ENCODE assay signal across 1 cellular context in the genomic region with DNA sequence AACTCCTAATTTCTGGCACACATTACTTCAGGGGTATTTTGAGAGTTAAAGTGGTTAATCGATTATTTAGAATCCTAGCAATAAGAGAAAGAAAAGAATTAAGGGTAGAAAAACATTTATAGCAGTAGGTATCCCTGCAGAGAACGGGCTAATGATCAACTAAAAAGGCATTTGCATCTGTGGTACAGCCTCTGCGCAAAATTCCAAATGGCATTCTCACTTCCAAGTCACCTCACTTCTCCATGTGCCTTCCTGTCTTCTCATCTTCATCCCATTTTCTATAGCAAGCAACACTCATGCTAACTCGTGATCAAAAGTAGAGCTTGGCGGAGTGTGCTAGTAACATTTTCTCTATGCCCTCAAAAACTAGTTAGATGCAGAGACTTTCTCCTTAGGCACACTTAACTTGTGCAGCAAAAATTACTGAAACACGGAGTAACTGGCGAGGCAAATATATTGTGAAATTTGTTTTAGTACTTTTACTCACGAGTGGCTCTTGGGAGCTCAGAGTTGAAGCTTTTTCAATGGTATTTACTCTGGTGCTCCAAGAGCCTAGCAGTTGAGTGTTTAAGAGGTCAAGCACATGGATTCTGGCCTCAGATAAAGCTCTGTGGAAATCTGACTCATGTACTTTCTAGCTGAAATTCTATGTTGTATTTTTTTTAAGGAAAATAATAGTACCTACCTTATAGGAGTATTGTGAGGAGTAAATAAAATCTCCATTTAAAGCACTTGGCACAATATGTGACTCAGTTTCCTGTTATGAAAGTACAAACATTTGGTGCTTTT.
TF ChIP-seq lines count a peak whose summit lies in the region.

No MANE protein-coding gene starts in this region.

TF ChIP-seq in IMR-90, 13 proteins besides CTCF, POLR2A, EP300 and RAD21 (continued from another document):
- TF ChIP-seq BHLHE40 (IDR thresholded peaks at IDR 0.05; ENCODE audit: low read depth, low read length) (no peak), CHD1 (IDR thresholded peaks at IDR 0.05; ENCODE audit: low read depth, low read length) (no peak), RCOR1 (IDR thresholded peaks at IDR 0.05; ENCODE audit: insufficient replicate concordance, low read length) (no peak), MAZ (IDR thresholded peaks at IDR 0.05; ENCODE audit: borderline replicate concordance, low read depth, low read length) (no peak), FOS (IDR thresholded peaks at IDR 0.05; ENCODE audit: low read depth, low read length) (no peak)
- TF ChIP-seq, protein P1, sequence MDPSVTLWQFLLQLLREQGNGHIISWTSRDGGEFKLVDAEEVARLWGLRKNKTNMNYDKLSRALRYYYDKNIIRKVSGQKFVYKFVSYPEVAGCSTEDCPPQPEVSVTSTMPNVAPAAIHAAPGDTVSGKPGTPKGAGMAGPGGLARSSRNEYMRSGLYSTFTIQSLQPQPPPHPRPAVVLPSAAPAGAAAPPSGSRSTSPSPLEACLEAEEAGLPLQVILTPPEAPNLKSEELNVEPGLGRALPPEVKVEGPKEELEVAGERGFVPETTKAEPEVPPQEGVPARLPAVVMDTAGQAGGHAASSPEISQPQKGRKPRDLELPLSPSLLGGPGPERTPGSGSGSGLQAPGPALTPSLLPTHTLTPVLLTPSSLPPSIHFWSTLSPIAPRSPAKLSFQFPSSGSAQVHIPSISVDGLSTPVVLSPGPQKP (IDR thresholded peaks at IDR 0.05; ENCODE audit: borderline replicate concordance, low read depth, low read length): no peak
